ENCODE assay signal across 1 cellular context in the genomic region with DNA sequence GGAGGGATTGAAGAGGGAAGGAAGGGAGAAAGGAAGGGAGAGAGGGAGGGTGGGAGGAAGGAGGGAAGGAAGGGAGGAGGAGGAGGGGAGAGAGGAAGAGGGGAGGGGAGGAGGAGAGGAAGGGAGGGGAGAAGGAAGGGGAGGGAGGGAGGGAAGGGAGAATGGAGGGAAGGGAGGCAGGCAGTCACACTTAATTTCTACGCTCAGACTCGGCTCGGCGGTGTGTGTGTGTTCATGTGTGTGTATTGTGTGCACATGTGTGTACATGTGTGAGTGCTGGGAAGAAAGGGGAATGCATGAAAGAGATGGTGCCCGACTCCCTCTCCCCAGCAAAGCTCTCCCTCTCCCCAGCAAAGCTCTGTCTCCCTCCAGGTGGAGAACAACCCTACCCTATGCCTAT.
TF ChIP-seq lines count a peak whose summit lies in the region.

No MANE protein-coding gene starts in this region.

TF ChIP-seq in H1, 55 proteins besides CTCF, POLR2A, EP300 and RAD21:
- no peak for TF ChIP-seq SIX5 (IDR thresholded peaks at IDR 0.05; ENCODE audit: low read depth, low read length)
- no peak for TF ChIP-seq KDM5A (IDR thresholded peaks at IDR 0.05; ENCODE audit: low read length)
- TF ChIP-seq, protein P1, sequence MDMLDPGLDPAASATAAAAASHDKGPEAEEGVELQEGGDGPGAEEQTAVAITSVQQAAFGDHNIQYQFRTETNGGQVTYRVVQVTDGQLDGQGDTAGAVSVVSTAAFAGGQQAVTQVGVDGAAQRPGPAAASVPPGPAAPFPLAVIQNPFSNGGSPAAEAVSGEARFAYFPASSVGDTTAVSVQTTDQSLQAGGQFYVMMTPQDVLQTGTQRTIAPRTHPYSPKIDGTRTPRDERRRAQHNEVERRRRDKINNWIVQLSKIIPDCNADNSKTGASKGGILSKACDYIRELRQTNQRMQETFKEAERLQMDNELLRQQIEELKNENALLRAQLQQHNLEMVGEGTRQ (IDR thresholded peaks at IDR 0.05; ENCODE audit: low read length) = no peak
- TF ChIP-seq EZH2 (IDR thresholded peaks at IDR 0.05; ENCODE audit: low read depth, low read length, severe bottlenecking) = no peak
- TF ChIP-seq KDM1A (IDR thresholded peaks at IDR 0.05; ENCODE audit: borderline replicate concordance, low read length) = no peak
- TF ChIP-seq, protein P2, sequence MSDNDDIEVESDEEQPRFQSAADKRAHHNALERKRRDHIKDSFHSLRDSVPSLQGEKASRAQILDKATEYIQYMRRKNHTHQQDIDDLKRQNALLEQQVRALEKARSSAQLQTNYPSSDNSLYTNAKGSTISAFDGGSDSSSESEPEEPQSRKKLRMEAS (IDR thresholded peaks at IDR 0.05) = no peak
TF ChIP-seq in H1: peak in this region for 0.
